Comparison of ENCODE assay signal across 23 cellular contexts in genomic region chr6:36933102-36933501, GRCh38. TPM values are rescaled to one million over a fixed set of nuclear protein-coding genes. Genes with fewer than 3 reads are reported as not detected.
DNase-seq lines count a peak whose midpoint lies in the region; ATAC-seq, FAIRE-seq and TF ChIP-seq lines count a peak whose summit lies in the region.
"Had no signal": no experiment of that assay in that cellular context is flagged by ENCODE, and none has a peak within 500 bp of the region (broad histone marks: within the 10 kb centered on the region; RNA-seq: fewer than 3 reads in every experiment).

No MANE protein-coding gene starts in this region.

- H3K27ac Mint-ChIP-seq in CD8-positive, alpha-beta memory T cell = no peak overlapping the region
- H3K27ac Mint-ChIP-seq: activated CD8-positive, alpha-beta T cell treated with anti-CD3 and anti-CD28 coated beads for 36 hours; activated naive CD4-positive, alpha-beta T cell treated with anti-CD3 and anti-CD28 coated beads for 36 hours; CD8-positive, alpha-beta T cell; T-helper 2 cell treated with Interferon-gamma antibody and Interleukin-4, amounts not matched to agents 5 μg/mL and 100 μg/mL, for 36 hours had no signal

- H3K9me3 ChIP-seq in GM23248 (ENCODE audit: low read depth) (no peaks in the 10 kb centered on the region), endothelial cell of umbilical vein (replicated peaks; ENCODE audit: control insufficient read depth, insufficient read depth, low read length) (no peaks in the 10 kb centered on the region)
- H3K9me3 ChIP-seq in CD8-positive, alpha-beta memory T cell (ENCODE audit: low read length) = no peaks in the 10 kb centered on the region
- H3K9me3 ChIP-seq: tibial nerve had no signal

- H3K27ac ChIP-seq in GM23248 (no peak overlapping the region), endothelial cell of umbilical vein (ENCODE audit: insufficient read depth, low read depth, low read length) (no peak overlapping the region)
- no peak overlapping the region for H3K27ac ChIP-seq in CD8-positive, alpha-beta memory T cell (ENCODE audit: low read depth, low read length)
- H3K27ac ChIP-seq: tibial nerve had no signal

- FAIRE-seq in endothelial cell of umbilical vein (lab: Jason Lieb, UNC) = no peak
- FAIRE-seq: colon had no signal

- no peak overlapping the region for H3K4me3 Mint-ChIP-seq in CD8-positive, alpha-beta memory T cell
- H3K4me3 Mint-ChIP-seq: activated CD8-positive, alpha-beta T cell treated with anti-CD3 and anti-CD28 coated beads for 36 hours; activated naive CD4-positive, alpha-beta T cell treated with anti-CD3 and anti-CD28 coated beads for 36 hours; CD8-positive, alpha-beta T cell; T-helper 2 cell treated with Interferon-gamma antibody and Interleukin-4, amounts not matched to agents 5 μg/mL and 100 μg/mL, for 36 hours had no signal

- H3K79me2 ChIP-seq in GM23248 (ENCODE audit: insufficient read depth) = no peaks in the 10 kb centered on the region
- no peaks in the 10 kb centered on the region for H3K79me2 ChIP-seq in endothelial cell of umbilical vein (ENCODE audit: control insufficient read depth, insufficient read depth, low read length)

- no peak overlapping the region for H2AFZ ChIP-seq in GM23248
- H2AFZ ChIP-seq in endothelial cell of umbilical vein (ENCODE audit: low read depth, low read length) = no peak overlapping the region

- H3K27me3 Mint-ChIP-seq in CD8-positive, alpha-beta memory T cell = peaks cover 0 to 4% of the 10 kb centered on the region in 2 donors
- H3K27me3 Mint-ChIP-seq: activated CD8-positive, alpha-beta T cell treated with anti-CD3 and anti-CD28 coated beads for 36 hours had no signal

- H3K4me1 ChIP-seq in GM23248 (ENCODE audit: insufficient read depth) (peaks cover 54% of the 10 kb centered on the region), endothelial cell of umbilical vein (ENCODE audit: control insufficient read depth, extremely low read depth, insufficient read depth, low read length) (peaks cover 8% of the 10 kb centered on the region)
- no peaks in the 10 kb centered on the region for H3K4me1 ChIP-seq in CD8-positive, alpha-beta memory T cell (ENCODE audit: insufficient read depth, low read length)

- no peaks in the 10 kb centered on the region for H3K4me1 Mint-ChIP-seq in CD8-positive, alpha-beta memory T cell

- no TSS peak for BruUV-seq in endothelial cell of umbilical vein (replicated peaks; lab: Mats Ljungman, UMichigan)

- in situ Hi-C loops in GM23248 (cut with MboI) = no loop called here

- peaks cover 35% of the 10 kb centered on the region for H3F3A ChIP-seq in GM23248 (ENCODE audit: insufficient read depth)

- TF ChIP-seq CTCF in endothelial cell of umbilical vein (IDR thresholded peaks at IDR 0.05; ENCODE audit: extremely low read depth in 1 of 2, insufficient read depth in 1 of 2, low read depth in 1 of 2, low read length in 2 of 2) = no peak

- H4K20me1 ChIP-seq in GM23248 (ENCODE audit: insufficient read depth) (no peaks in the 10 kb centered on the region), endothelial cell of umbilical vein (replicated peaks; ENCODE audit: control insufficient read depth, extremely low read depth, insufficient read depth, low read length) (no peaks in the 10 kb centered on the region)

- peaks cover 0 to 2% (median 1%) of the 10 kb centered on the region in 3 donors for H3K36me3 Mint-ChIP-seq in CD8-positive, alpha-beta memory T cell
- H3K36me3 Mint-ChIP-seq: CD8-positive, alpha-beta T cell had no signal

- WGBS in GM23248 (ENCODE audit: low coverage in 1 of 2, low lambda C conversion rate in 2 of 2, missing lambda C conversion rate in 2 of 2), 2 experiments = 41 to 56% methylated on average over 2 of the region's 2 CpGs

- no peak for TF ChIP-seq POLR2A in endothelial cell of umbilical vein (IDR thresholded peaks at IDR 0.05; ENCODE audit: low read depth, low read length)

- DNase-seq in GM23248 (peak; percentile 60), RKO (ENCODE audit: low spot score) (peak; percentile 42), endothelial cell of umbilical vein (ENCODE audit: low read depth, low spot score) (peak; percentile 23), kidney tubule cell (ENCODE audit: low spot score) (peak; percentile 33), inferior parietal cortex (ENCODE audit: extremely low spot score) (no peak), SIG-M5 (lab: John Stamatoyannopoulos, UW) (no peak)
- no peak for DNase-seq in CD8-positive, alpha-beta memory T cell
- DNase-seq: activated CD4-positive, CD25-positive, alpha-beta regulatory T cell; activated CD8-positive, alpha-beta T cell treated with anti-CD3 and anti-CD28 coated beads for 36 hours; activated naive CD4-positive, alpha-beta T cell treated with anti-CD3 and anti-CD28 coated beads for 36 hours; activated T-cell treated with anti-CD3 and anti-CD28 coated beads, Interleukin-2, amount 50 U/mL, for 1 hour; CD8-positive, alpha-beta T cell; DMS53; Karpas-422; left ventricle myocardium superior; NCI-H1417; NCI-H524 treated with DMSO at 0.1 percent for 48 hours; right cardiac atrium; stimulated activated naive CD4-positive, alpha-beta T cell had no signal

- intact Hi-C loops in endothelial cell of umbilical vein (cut with micrococcal nuclease) = no loop called here

- CTCF ChIA-PET in endothelial cell of umbilical vein (lab: Charles Lee) = interaction anchor here (1.1 to 1.7 kb wide), 2 partner anchors 15 to 277 kb away, joined by 3 read pairs; no protein-coding TSS in a partner anchor
- CTCF ChIA-PET in CD8-positive, alpha-beta memory T cell (lab: Charles Lee) = no interaction called here

- dilution Hi-C loops in endothelial cell of umbilical vein (cut with MboI; ENCODE audit: extremely low pct_ligation_motif_present, low sequenced_read_pairs) = no loop called here

- no peak for ATAC-seq in GM18868 (IDR thresholded peaks at IDR 0.05; ENCODE audit: unreplicated experiment)
- ATAC-seq: activated CD8-positive, alpha-beta T cell treated with anti-CD3 and anti-CD28 coated beads for 36 hours; CD8-positive, alpha-beta T cell; left ventricle myocardium superior; right cardiac atrium had no signal

- POLR2A ChIA-PET in endothelial cell of umbilical vein (lab: Charles Lee) = no interaction called here
- POLR2A ChIA-PET in CD8-positive, alpha-beta memory T cell (lab: Charles Lee) = no interaction called here

- H3K9me1 ChIP-seq in endothelial cell of umbilical vein (replicated peaks; ENCODE audit: control insufficient read depth, extremely low read depth, insufficient read depth, low read length) = no peaks in the 10 kb centered on the region

- H3K36me3 ChIP-seq in GM23248 (ENCODE audit: low read depth) (no peaks in the 10 kb centered on the region), endothelial cell of umbilical vein (ENCODE audit: control insufficient read depth in 2 of 2, extremely low read depth in 1 of 2, insufficient read depth in 2 of 2, low read length in 2 of 2) (no peaks in the 10 kb centered on the region)
- H3K36me3 ChIP-seq in CD8-positive, alpha-beta memory T cell (ENCODE audit: insufficient read depth, low read length) = no peaks in the 10 kb centered on the region

- H3K4me2 ChIP-seq in GM23248 (ENCODE audit: unreplicated experiment) (peak overlapping the region; percentile 12), endothelial cell of umbilical vein (ENCODE audit: insufficient read depth, low read length) (no peak overlapping the region)

- H3K9me2 ChIP-seq in GM23248 (ENCODE audit: insufficient read depth) = no peaks in the 10 kb centered on the region

- H3K9me3 Mint-ChIP-seq in CD8-positive, alpha-beta memory T cell = no peaks in the 10 kb centered on the region
- H3K9me3 Mint-ChIP-seq: activated CD8-positive, alpha-beta T cell treated with anti-CD3 and anti-CD28 coated beads for 36 hours; activated naive CD4-positive, alpha-beta T cell treated with anti-CD3 and anti-CD28 coated beads for 36 hours; CD8-positive, alpha-beta T cell; T-helper 2 cell treated with Interferon-gamma antibody and Interleukin-4, amounts not matched to agents 5 μg/mL and 100 μg/mL, for 36 hours had no signal

- H3K27me3 ChIP-seq in GM23248 (replicated peaks; ENCODE audit: insufficient read depth) = no peaks in the 10 kb centered on the region
- H3K27me3 ChIP-seq in endothelial cell of umbilical vein (ENCODE audit: control insufficient read depth in 2 of 2, insufficient read depth in 2 of 2, low read length in 2 of 2) = no peaks in the 10 kb centered on the region
- H3K27me3 ChIP-seq in CD8-positive, alpha-beta memory T cell (ENCODE audit: insufficient read depth, low read length, poor library complexity, severe bottlenecking) = no peaks in the 10 kb centered on the region
- H3K27me3 ChIP-seq: tibial nerve had no signal

- no peak overlapping the region for H3K4me3 ChIP-seq in GM23248
- H3K4me3 ChIP-seq in endothelial cell of umbilical vein (replicated peaks in 1 of 3; ENCODE audit: insufficient read depth in 1 of 3, low read depth in 1 of 3, low read length in 3 of 3) = no peak overlapping the region
- no peak overlapping the region for H3K4me3 ChIP-seq in CD8-positive, alpha-beta memory T cell (ENCODE audit: low read length)
- H3K4me3 ChIP-seq: tibial nerve had no signal

- H3K9ac ChIP-seq in GM23248 = no peak overlapping the region
- H3K9ac ChIP-seq in endothelial cell of umbilical vein (replicated peaks; ENCODE audit: extremely low read depth, insufficient read depth, low read length) = no peak overlapping the region

RNA-seq across cellular contexts. Expression of gene PI16, which starts 21.4 kb away (rescaled TPM):
- total RNA-seq in GM23248 (2014; rRNA removed; shearing (Covaris generic)) = 181 and 227 TPM in 2 replicates
- 390 and 398 TPM in 2 replicates for polyA plus RNA-seq in GM23248 (2016; fragmentation: Nextera tagmentation; extraction: Ambion mirVana)
- not detected in 2 replicates for total RNA-seq in endothelial cell of umbilical vein
- 0.14 and 0.41 TPM in 2 replicates for polyA plus RNA-seq in endothelial cell of umbilical vein
- polyA plus RNA-seq in endothelial cell of umbilical vein (2011; cell fraction: cytosol; rRNA removed) = 0.08 and 0.14 TPM in 2 replicates
- 0.25 and 0.28 TPM in 2 replicates for polyA plus RNA-seq in endothelial cell of umbilical vein (2011; cell fraction: nucleus; rRNA removed)
- polyA plus RNA-seq in endothelial cell of umbilical vein (2012) = 0.40 and 0.82 TPM in 2 replicates
- 0.29 and 0.42 TPM in 2 replicates for polyA minus RNA-seq in endothelial cell of umbilical vein
- polyA minus RNA-seq in endothelial cell of umbilical vein (2011; cell fraction: cytosol; rRNA and poly(A)+ RNA removed) = not detected
- not detected in 2 replicates for polyA minus RNA-seq in endothelial cell of umbilical vein (2011; cell fraction: nucleus; rRNA and poly(A)+ RNA removed)
- under 1 TPM; 0.20 to 0.37 TPM for total RNA-seq in CD8-positive, alpha-beta memory T cell
- 13.6 TPM for polyA plus RNA-seq in CD8-positive, alpha-beta memory T cell
- total RNA-seq: activated CD8-positive, alpha-beta T cell treated with anti-CD3 and anti-CD28 coated beads for 36 hours had no signal

RNA-seq across cellular contexts. Expression of gene C6orf89, which starts 47.4 kb away (rescaled TPM):
- 84.0 and 85.5 TPM in 2 replicates for total RNA-seq in GM23248 (2014; rRNA removed; shearing (Covaris generic))
- 73.8 and 73.9 TPM in 2 replicates for polyA plus RNA-seq in GM23248 (2016; fragmentation: Nextera tagmentation; extraction: Ambion mirVana)
- total RNA-seq in endothelial cell of umbilical vein = 34.0 and 36.4 TPM in 2 replicates
- 16.6 and 18.2 TPM in 2 replicates for polyA plus RNA-seq in endothelial cell of umbilical vein
- 20.6 and 23.0 TPM in 2 replicates for polyA plus RNA-seq in endothelial cell of umbilical vein (2011; cell fraction: cytosol; rRNA removed)
- 22.7 and 24.8 TPM in 2 replicates for polyA plus RNA-seq in endothelial cell of umbilical vein (2011; cell fraction: nucleus; rRNA removed)
- polyA plus RNA-seq in endothelial cell of umbilical vein (2012) = 25.0 and 29.2 TPM in 2 replicates
- polyA minus RNA-seq in endothelial cell of umbilical vein = 32.8 and 36.8 TPM in 2 replicates
- polyA minus RNA-seq in endothelial cell of umbilical vein (2011; cell fraction: cytosol; rRNA and poly(A)+ RNA removed) = 6.1 TPM
- 9.8 and 16.6 TPM in 2 replicates for polyA minus RNA-seq in endothelial cell of umbilical vein (2011; cell fraction: nucleus; rRNA and poly(A)+ RNA removed)
- 10 to 100 TPM; 37.4 to 40.0 TPM for total RNA-seq in CD8-positive, alpha-beta memory T cell
- polyA plus RNA-seq in CD8-positive, alpha-beta memory T cell = 51.6 TPM

RNA-seq across cellular contexts. Expression of gene MTCH1, which starts 52.9 kb away (rescaled TPM):
- total RNA-seq in GM23248 (2014; rRNA removed; shearing (Covaris generic)) = 418 and 473 TPM in 2 replicates
- 370 and 395 TPM in 2 replicates for polyA plus RNA-seq in GM23248 (2016; fragmentation: Nextera tagmentation; extraction: Ambion mirVana)
- total RNA-seq in endothelial cell of umbilical vein = 218 and 226 TPM in 2 replicates
- 206 and 228 TPM in 2 replicates for polyA plus RNA-seq in endothelial cell of umbilical vein
- 198 and 207 TPM in 2 replicates for polyA plus RNA-seq in endothelial cell of umbilical vein (2011; cell fraction: cytosol; rRNA removed)
- 220 TPM in 2 replicates for polyA plus RNA-seq in endothelial cell of umbilical vein (2011; cell fraction: nucleus; rRNA removed)
- polyA plus RNA-seq in endothelial cell of umbilical vein (2012) = 213 and 240 TPM in 2 replicates
- polyA minus RNA-seq in endothelial cell of umbilical vein = 178 and 180 TPM in 2 replicates
- 71.8 TPM for polyA minus RNA-seq in endothelial cell of umbilical vein (2011; cell fraction: cytosol; rRNA and poly(A)+ RNA removed)
- polyA minus RNA-seq in endothelial cell of umbilical vein (2011; cell fraction: nucleus; rRNA and poly(A)+ RNA removed) = 89.6 and 94.9 TPM in 2 replicates
- 100 to 1,000 TPM; 116 to 126 TPM for total RNA-seq in CD8-positive, alpha-beta memory T cell
- 81.1 TPM for polyA plus RNA-seq in CD8-positive, alpha-beta memory T cell

RNA-seq across cellular contexts. Expression of gene PPIL1, which starts 58.5 kb away (rescaled TPM):
- total RNA-seq in GM23248 (2014; rRNA removed; shearing (Covaris generic)) = 20.4 and 36.3 TPM in 2 replicates
- polyA plus RNA-seq in GM23248 (2016; fragmentation: Nextera tagmentation; extraction: Ambion mirVana) (27.1 and 30.5 TPM in 2 replicates), endothelial cell of umbilical vein (28.6 and 30.8 TPM in 2 replicates)
- 33.8 and 35.6 TPM in 2 replicates for total RNA-seq in endothelial cell of umbilical vein
- 30.4 and 31.2 TPM in 2 replicates for polyA plus RNA-seq in endothelial cell of umbilical vein (2011; cell fraction: cytosol; rRNA removed)
- 10.4 and 10.9 TPM in 2 replicates for polyA plus RNA-seq in endothelial cell of umbilical vein (2011; cell fraction: nucleus; rRNA removed)
- polyA plus RNA-seq in endothelial cell of umbilical vein (2012) = 29.3 and 45.8 TPM in 2 replicates
- polyA minus RNA-seq in endothelial cell of umbilical vein = 38.5 and 46.8 TPM in 2 replicates
- polyA minus RNA-seq in endothelial cell of umbilical vein (2011; cell fraction: cytosol; rRNA and poly(A)+ RNA removed) = 28.0 TPM
- polyA minus RNA-seq in endothelial cell of umbilical vein (2011; cell fraction: nucleus; rRNA and poly(A)+ RNA removed) = 7.9 and 10.5 TPM in 2 replicates
- total RNA-seq in CD8-positive, alpha-beta memory T cell = 10 to 100 TPM; 66.6 to 68.8 TPM
- polyA plus RNA-seq in CD8-positive, alpha-beta memory T cell = 23.3 TPM

Comparison
In these comparisons a context has a peak if more than half of its experiments do, and no peak if none do; other contexts are left out.
1. DNase-seq: peak in GM23248 (single experiment), RKO (single experiment), endothelial cell of umbilical vein (single experiment) and kidney tubule cell (single experiment); none in inferior parietal cortex (single experiment), CD8-positive, alpha-beta memory T cell (0 of 5) and SIG-M5 (single experiment).
2. RNA of gene PI16, which starts 21.4 kb away (total RNA-seq): 181 to 227 TPM in GM23248; 0.20 to 0.37 TPM in CD8-positive, alpha-beta memory T cell and not detected in endothelial cell of umbilical vein; every median in the first group is over 100 times any median in the second.